Comparison of ENCODE assay signal across 1 cellular context in the genomic region with DNA sequence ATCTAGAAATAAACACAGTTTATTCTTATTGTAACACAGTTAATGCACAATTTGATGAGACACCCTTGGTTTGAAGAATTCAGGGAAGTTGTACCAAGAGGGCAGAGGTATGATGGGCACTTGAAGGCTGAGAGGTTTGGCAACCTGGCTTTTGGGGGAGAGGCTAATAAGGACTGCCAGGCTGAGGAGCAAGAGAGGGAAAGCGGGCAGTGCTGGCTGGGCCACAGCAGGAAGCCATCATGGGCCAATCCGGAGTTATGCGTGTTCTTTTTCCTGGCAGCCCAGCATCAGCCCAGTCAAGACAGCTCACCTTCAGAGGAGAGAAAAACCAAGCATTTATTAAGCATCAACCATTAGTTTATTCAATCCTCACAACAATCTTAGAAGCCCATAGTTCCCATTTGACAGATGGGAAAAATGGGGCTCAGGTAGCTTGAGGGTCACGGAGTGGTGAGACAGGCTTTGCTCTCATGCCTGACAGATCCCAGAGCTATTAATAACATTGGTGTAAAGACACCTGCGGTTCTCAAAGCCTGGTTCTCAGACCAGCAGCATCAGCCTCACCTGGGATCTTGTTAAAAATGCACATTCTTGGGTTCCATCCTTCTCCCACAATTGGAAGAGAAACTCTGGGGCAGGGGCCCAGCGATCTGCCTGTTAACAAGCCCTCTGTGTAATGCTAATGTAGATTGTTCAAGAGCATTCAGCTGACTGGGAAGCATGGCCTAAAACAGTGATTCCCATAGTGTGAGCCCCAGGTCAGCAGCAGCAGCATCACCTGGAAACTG.
A peak's percentile ranks its signal among the peaks of the same experiment; 100 is the strongest.
TF ChIP-seq lines count a peak whose summit lies in the region.

No MANE protein-coding gene starts in this region.

TF ChIP-seq in H1, 55 proteins besides CTCF, POLR2A, EP300 and RAD21:
- TF ChIP-seq SAP30 (IDR thresholded peaks at IDR 0.05; ENCODE audit: insufficient read depth, insufficient replicate concordance, low read length) (no peak), NANOG (IDR thresholded peaks at IDR 0.05; ENCODE audit: insufficient read depth, low read depth, low read length, poor library complexity, severe bottlenecking) (peak; percentile 63), SP4 (IDR thresholded peaks at IDR 0.05; ENCODE audit: low read length) (no peak), KDM1A (IDR thresholded peaks at IDR 0.05; ENCODE audit: borderline replicate concordance, low read length) (peak; percentile 94), TEAD4 (IDR thresholded peaks at IDR 0.05; ENCODE audit: low read depth, low read length) (no peak), HDAC2 (IDR thresholded peaks at IDR 0.05; ENCODE audit: borderline replicate concordance in 1 of 2, low read depth in 2 of 2, low read length in 2 of 2) (peak in 1 of 2 experiments; percentile 61; a peak in 1 of 4 replicates), RXRA (IDR thresholded peaks at IDR 0.05; ENCODE audit: insufficient read depth, low read depth, low read length) (no peak)
- TF ChIP-seq, protein P1, sequence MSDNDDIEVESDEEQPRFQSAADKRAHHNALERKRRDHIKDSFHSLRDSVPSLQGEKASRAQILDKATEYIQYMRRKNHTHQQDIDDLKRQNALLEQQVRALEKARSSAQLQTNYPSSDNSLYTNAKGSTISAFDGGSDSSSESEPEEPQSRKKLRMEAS (IDR thresholded peaks at IDR 0.05) = 0 out of 2 replicates have a peak, but pooled peaks have one; percentile 40
